18 cellular contexts compared by ENCODE assay signal in genomic region chr4:48642421-48643144, GRCh38.
DNase-seq lines count a peak whose midpoint lies in the region; ATAC-seq, FAIRE-seq and TF ChIP-seq lines count a peak whose summit lies in the region.
"Had no signal": no experiment of that assay in that cellular context is flagged by ENCODE, and none has a peak within 500 bp of the region (broad histone marks: within the 10 kb centered on the region; RNA-seq: fewer than 3 reads in every experiment).

No MANE protein-coding gene starts in this region.

- no peak overlapping the region for H3K4me2 ChIP-seq in astrocyte (ENCODE audit: low read length)

- peaks cover 47% of the 10 kb centered on the region for H3K79me2 ChIP-seq in astrocyte (ENCODE audit: insufficient read depth, low read length)

- H3K4me3 ChIP-seq in astrocyte (ENCODE audit: insufficient read depth, low read depth, low read length) (no peak overlapping the region), subcutaneous abdominal adipose tissue (ENCODE audit: low read depth in 1 of 5, low read length in 5 of 5) (no peak overlapping the region)
- H3K4me3 ChIP-seq: left lung had no signal

- H3K27me3 ChIP-seq in astrocyte (ENCODE audit: insufficient read depth, low read length): no peaks in the 10 kb centered on the region
- no peaks in the 10 kb centered on the region for H3K27me3 ChIP-seq in subcutaneous abdominal adipose tissue (ENCODE audit: control insufficient read depth in 5 of 5, insufficient read depth in 4 of 5, low read length in 5 of 5)
- H3K27me3 ChIP-seq: left lung had no signal

- peaks cover 32% of the 10 kb centered on the region for H4K20me1 ChIP-seq in astrocyte (ENCODE audit: insufficient read depth, low read length)

- no peak for TF ChIP-seq CTCF in astrocyte (IDR thresholded peaks at IDR 0.05; ENCODE audit: insufficient read depth, low read depth, low read length)

- H3K36me3 ChIP-seq in astrocyte (ENCODE audit: insufficient read depth, low read length): no peaks in the 10 kb centered on the region
- H3K36me3 ChIP-seq in subcutaneous abdominal adipose tissue (ENCODE audit: control insufficient read depth in 5 of 5, insufficient read depth in 5 of 5, low read length in 5 of 5): no peaks in the 10 kb centered on the region
- H3K36me3 ChIP-seq: left lung had no signal

- no peak for FAIRE-seq in astrocyte (lab: Jason Lieb, UNC)

- no peaks in the 10 kb centered on the region for H3K9me3 Mint-ChIP-seq in astrocyte (ENCODE audit: unreplicated experiment)
- H3K9me3 Mint-ChIP-seq: activated naive CD4-positive, alpha-beta T cell treated with anti-CD3 and anti-CD28 coated beads, Interleukin-2, amount 50 U/mL, for 24 hours; CD4-positive, CD25-positive, alpha-beta regulatory T cell had no signal

- no peak overlapping the region for H3K9ac ChIP-seq in astrocyte (ENCODE audit: low read length)
- no peak overlapping the region for H3K9ac ChIP-seq in subcutaneous abdominal adipose tissue (ENCODE audit: low read length in 5 of 5)

- DNase-seq in DMS53 (lab: John Stamatoyannopoulos, UW): peak; percentile 9
- DNase-seq in DMS53 treated with DMSO at 0.1 percent for 48 hours (lab: John Stamatoyannopoulos, UW; ENCODE audit: unreplicated experiment): no peak
- peak; percentile 51 for DNase-seq in astrocyte (ENCODE audit: low read depth)
- peak; percentile 62 for DNase-seq in fibroblast of peridontal ligament (ENCODE audit: extremely low read depth)
- no peak for DNase-seq in activated CD8-positive, alpha-beta memory T cell treated with anti-CD3 and anti-CD28 coated beads for 24 hours
- DNase-seq in NCI-H1105 treated with DMSO at 0.1 percent for 48 hours (lab: John Stamatoyannopoulos, UW): no peak
- DNase-seq: activated CD4-positive, alpha-beta T cell treated with anti-CD3 and anti-CD28 coated beads, Interleukin-2, amount 10 ng/mL, durations not matched to agents 24 days and 14 days; activated T-cell treated with anti-CD3 and anti-CD28 coated beads for 4 hours; CD4-positive, CD25-positive, alpha-beta regulatory T cell; central memory CD4-positive, alpha-beta T cell; left lung; NCI-H187 treated with DMSO at 0.1 percent for 48 hours; NCI-H524 treated with DMSO at 0.1 percent for 48 hours; PC-3 had no signal

- no peak overlapping the region for H2AFZ ChIP-seq in astrocyte (ENCODE audit: low read depth, low read length)

- H3K27ac ChIP-seq in astrocyte (ENCODE audit: low read depth, low read length): no peak overlapping the region
- H3K27ac ChIP-seq in subcutaneous abdominal adipose tissue (ENCODE audit: low read depth, low read length): peak overlapping the region; percentile 28
- H3K27ac ChIP-seq: 22Rv1, left lung had no signal

- no peak for ATAC-seq in HG03025 (IDR thresholded peaks at IDR 0.05; ENCODE audit: low FRiP score, unreplicated experiment)
- ATAC-seq: left lung, PC-3 had no signal

- H3K27me3 Mint-ChIP-seq in astrocyte (ENCODE audit: low read depth, unreplicated experiment): no peaks in the 10 kb centered on the region
- H3K27me3 Mint-ChIP-seq: activated CD4-positive, alpha-beta T cell treated with anti-CD3 and anti-CD28 coated beads, Interleukin-2, amount 10 ng/mL, durations not matched to agents 24 days and 14 days; activated naive CD4-positive, alpha-beta T cell treated with anti-CD3 and anti-CD28 coated beads, Interleukin-2, amount 50 U/mL, for 24 hours; CD4-positive, CD25-positive, alpha-beta regulatory T cell had no signal

- H3K4me1 Mint-ChIP-seq in astrocyte (ENCODE audit: low read depth, unreplicated experiment): peaks cover 10% of the 10 kb centered on the region

- no peaks in the 10 kb centered on the region for H3K9me3 ChIP-seq in astrocyte (ENCODE audit: insufficient read depth, low read depth, low read length)
- H3K9me3 ChIP-seq in subcutaneous abdominal adipose tissue (ENCODE audit: control insufficient read depth in 5 of 5, low read length in 5 of 5): no peaks in the 10 kb centered on the region
- H3K9me3 ChIP-seq: left lung had no signal

- no peaks in the 10 kb centered on the region for H3K4me1 ChIP-seq in astrocyte (ENCODE audit: insufficient read depth, low read length)
- peaks cover 0 to 36% (median 16%) of the 10 kb centered on the region in 5 donors for H3K4me1 ChIP-seq in subcutaneous abdominal adipose tissue (ENCODE audit: control insufficient read depth in 5 of 5, insufficient read depth in 5 of 5, low read length in 5 of 5)

- H3K36me3 Mint-ChIP-seq in astrocyte (ENCODE audit: low read depth, unreplicated experiment): no peaks in the 10 kb centered on the region

- H3K4me3 Mint-ChIP-seq in astrocyte (ENCODE audit: unreplicated experiment): no peak overlapping the region
- H3K4me3 Mint-ChIP-seq: activated CD4-positive, alpha-beta T cell treated with anti-CD3 and anti-CD28 coated beads, Interleukin-2, amount 10 ng/mL, durations not matched to agents 24 days and 14 days; activated naive CD4-positive, alpha-beta T cell treated with anti-CD3 and anti-CD28 coated beads, Interleukin-2, amount 50 U/mL, for 24 hours; CD4-positive, CD25-positive, alpha-beta regulatory T cell had no signal

- H3K27ac Mint-ChIP-seq in astrocyte (ENCODE audit: unreplicated experiment): no peak overlapping the region
- H3K27ac Mint-ChIP-seq: activated CD4-positive, alpha-beta T cell treated with anti-CD3 and anti-CD28 coated beads, Interleukin-2, amount 10 ng/mL, durations not matched to agents 24 days and 14 days; activated naive CD4-positive, alpha-beta T cell treated with anti-CD3 and anti-CD28 coated beads, Interleukin-2, amount 50 U/mL, for 24 hours had no signal

Comparison
In these comparisons a context has a peak if more than half of its experiments do, and no peak if none do; other contexts are left out.
1. DNase-seq: peak in DMS53 (single experiment), astrocyte (single experiment) and fibroblast of peridontal ligament (single experiment); none in DMS53 treated with DMSO at 0.1 percent for 48 hours (single experiment), activated CD8-positive, alpha-beta memory T cell treated with anti-CD3 and anti-CD28 coated beads for 24 hours (single experiment) and NCI-H1105 treated with DMSO at 0.1 percent for 48 hours (single experiment).